Comparison of ENCODE assay signal across 1 cellular context in the genomic region with DNA sequence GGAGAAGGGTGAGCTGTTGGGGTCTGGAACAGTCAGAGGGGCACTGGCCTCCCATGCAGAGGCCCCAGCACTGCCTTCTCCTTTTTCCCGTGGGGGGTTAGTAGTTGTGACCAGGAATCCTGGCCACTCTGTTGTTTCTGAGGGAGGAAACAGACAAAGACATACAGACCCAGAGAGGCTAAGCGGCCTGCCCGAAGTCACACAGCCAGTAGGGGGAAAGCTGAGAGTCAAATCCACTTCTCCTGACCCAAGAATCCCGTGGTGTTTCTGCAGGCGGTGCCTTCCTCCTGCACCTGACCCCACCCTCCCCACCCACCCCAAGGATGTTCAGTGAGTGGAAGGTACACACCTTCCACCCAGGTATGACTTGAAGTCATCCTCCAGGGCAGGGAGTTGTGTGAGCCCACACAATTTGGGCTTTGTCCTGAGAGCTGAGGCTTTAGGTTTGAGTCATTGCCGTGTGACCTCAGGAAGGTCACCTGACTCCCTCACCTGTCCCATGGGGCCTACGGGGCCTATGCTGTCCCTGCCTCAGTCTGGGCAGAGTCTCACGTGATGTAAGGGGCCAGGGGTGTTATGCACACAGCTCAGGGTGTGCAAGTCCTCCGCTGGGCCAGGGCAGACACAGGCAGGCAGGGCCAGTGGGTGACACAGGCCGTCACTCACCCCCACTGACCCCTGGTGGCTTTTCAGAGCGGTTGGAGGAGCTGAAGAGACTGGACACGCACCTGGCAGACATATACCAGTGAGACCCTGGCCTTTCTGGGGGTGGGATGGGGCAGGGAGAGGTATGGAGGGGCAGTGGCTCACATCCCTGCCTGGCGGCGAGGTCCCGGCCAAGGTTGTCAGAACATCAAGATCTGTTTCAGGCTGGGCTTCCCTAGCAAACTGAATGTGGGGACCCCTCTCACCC.
TF ChIP-seq lines count a peak whose summit lies in the region.

No MANE protein-coding gene starts in this region.

TF ChIP-seq in HepG2, 621 proteins besides CTCF, POLR2A, EP300 and RAD21 (continued from another document and continues in another):
- TF ChIP-seq, protein P1, sequence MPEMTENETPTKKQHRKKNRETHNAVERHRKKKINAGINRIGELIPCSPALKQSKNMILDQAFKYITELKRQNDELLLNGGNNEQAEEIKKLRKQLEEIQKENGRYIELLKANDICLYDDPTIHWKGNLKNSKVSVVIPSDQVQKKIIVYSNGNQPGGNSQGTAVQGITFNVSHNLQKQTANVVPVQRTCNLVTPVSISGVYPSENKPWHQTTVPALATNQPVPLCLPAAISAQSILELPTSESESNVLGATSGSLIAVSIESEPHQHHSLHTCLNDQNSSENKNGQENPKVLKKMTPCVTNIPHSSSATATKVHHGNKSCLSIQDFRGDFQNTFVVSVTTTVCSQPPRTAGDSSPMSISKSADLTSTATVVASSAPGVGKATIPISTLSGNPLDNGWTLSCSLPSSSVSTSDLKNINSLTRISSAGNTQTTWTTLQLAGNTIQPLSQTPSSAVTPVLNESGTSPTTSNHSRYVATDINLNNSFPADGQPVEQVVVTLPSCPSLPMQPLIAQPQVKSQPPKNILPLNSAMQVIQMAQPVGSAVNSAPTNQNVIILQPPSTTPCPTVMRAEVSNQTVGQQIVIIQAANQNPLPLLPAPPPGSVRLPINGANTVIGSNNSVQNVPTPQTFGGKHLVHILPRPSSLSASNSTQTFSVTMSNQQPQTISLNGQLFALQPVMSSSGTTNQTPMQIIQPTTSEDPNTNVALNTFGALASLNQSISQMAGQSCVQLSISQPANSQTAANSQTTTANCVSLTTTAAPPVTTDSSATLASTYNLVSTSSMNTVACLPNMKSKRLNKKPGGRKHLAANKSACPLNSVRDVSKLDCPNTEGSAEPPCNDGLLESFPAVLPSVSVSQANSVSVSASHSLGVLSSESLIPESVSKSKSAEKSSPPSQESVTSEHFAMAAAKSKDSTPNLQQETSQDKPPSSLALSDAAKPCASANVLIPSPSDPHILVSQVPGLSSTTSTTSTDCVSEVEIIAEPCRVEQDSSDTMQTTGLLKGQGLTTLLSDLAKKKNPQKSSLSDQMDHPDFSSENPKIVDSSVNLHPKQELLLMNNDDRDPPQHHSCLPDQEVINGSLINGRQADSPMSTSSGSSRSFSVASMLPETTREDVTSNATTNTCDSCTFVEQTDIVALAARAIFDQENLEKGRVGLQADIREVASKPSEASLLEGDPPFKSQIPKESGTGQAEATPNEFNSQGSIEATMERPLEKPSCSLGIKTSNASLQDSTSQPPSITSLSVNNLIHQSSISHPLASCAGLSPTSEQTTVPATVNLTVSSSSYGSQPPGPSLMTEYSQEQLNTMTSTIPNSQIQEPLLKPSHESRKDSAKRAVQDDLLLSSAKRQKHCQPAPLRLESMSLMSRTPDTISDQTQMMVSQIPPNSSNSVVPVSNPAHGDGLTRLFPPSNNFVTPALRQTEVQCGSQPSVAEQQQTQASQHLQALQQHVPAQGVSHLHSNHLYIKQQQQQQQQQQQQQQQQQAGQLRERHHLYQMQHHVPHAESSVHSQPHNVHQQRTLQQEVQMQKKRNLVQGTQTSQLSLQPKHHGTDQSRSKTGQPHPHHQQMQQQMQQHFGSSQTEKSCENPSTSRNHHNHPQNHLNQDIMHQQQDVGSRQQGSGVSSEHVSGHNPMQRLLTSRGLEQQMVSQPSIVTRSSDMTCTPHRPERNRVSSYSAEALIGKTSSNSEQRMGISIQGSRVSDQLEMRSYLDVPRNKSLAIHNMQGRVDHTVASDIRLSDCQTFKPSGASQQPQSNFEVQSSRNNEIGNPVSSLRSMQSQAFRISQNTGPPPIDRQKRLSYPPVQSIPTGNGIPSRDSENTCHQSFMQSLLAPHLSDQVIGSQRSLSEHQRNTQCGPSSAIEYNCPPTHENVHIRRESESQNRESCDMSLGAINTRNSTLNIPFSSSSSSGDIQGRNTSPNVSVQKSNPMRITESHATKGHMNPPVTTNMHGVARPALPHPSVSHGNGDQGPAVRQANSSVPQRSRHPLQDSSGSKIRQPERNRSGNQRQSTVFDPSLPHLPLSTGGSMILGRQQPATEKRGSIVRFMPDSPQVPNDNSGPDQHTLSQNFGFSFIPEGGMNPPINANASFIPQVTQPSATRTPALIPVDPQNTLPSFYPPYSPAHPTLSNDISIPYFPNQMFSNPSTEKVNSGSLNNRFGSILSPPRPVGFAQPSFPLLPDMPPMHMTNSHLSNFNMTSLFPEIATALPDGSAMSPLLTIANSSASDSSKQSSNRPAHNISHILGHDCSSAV (CRISPR knock-in tag; IDR thresholded peaks at IDR 0.05; ENCODE audit: borderline replicate concordance): no peak
- no peak for TF ChIP-seq GATA4 (IDR thresholded peaks at IDR 0.05; ENCODE audit: borderline replicate concordance, low read depth)
- TF ChIP-seq, protein P2, sequence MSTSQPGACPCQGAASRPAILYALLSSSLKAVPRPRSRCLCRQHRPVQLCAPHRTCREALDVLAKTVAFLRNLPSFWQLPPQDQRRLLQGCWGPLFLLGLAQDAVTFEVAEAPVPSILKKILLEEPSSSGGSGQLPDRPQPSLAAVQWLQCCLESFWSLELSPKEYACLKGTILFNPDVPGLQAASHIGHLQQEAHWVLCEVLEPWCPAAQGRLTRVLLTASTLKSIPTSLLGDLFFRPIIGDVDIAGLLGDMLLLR (CRISPR knock-in tag; IDR thresholded peaks at IDR 0.05): no peak
- no peak for TF ChIP-seq NFIB (CRISPR knock-in tag; IDR thresholded peaks at IDR 0.05; ENCODE audit: borderline replicate concordance)
- TF ChIP-seq NKX3-1 (CRISPR knock-in tag; IDR thresholded peaks at IDR 0.05): no peak
- TF ChIP-seq STAT5B (CRISPR knock-in tag; IDR thresholded peaks at IDR 0.05): no peak
- TF ChIP-seq, protein P3, sequence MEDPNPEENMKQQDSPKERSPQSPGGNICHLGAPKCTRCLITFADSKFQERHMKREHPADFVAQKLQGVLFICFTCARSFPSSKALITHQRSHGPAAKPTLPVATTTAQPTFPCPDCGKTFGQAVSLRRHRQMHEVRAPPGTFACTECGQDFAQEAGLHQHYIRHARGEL (CRISPR knock-in tag; IDR thresholded peaks at IDR 0.05): no peak
- TF ChIP-seq SP140L (CRISPR knock-in tag; IDR thresholded peaks at IDR 0.05; ENCODE audit: borderline replicate concordance): no peak
- TF ChIP-seq ELF1 (CRISPR knock-in tag; IDR thresholded peaks at IDR 0.05): no peak
- TF ChIP-seq ZNF660 (CRISPR knock-in tag; IDR thresholded peaks at IDR 0.05; ENCODE audit: borderline replicate concordance, low read depth): no peak
- 0 out of 2 replicates have a peak, but pooled peaks have one; percentile 2 for TF ChIP-seq DMAP1 (CRISPR knock-in tag; IDR thresholded peaks at IDR 0.05)
- TF ChIP-seq SIX4 (CRISPR knock-in tag; IDR thresholded peaks at IDR 0.05): no peak
- TF ChIP-seq, protein P4, sequence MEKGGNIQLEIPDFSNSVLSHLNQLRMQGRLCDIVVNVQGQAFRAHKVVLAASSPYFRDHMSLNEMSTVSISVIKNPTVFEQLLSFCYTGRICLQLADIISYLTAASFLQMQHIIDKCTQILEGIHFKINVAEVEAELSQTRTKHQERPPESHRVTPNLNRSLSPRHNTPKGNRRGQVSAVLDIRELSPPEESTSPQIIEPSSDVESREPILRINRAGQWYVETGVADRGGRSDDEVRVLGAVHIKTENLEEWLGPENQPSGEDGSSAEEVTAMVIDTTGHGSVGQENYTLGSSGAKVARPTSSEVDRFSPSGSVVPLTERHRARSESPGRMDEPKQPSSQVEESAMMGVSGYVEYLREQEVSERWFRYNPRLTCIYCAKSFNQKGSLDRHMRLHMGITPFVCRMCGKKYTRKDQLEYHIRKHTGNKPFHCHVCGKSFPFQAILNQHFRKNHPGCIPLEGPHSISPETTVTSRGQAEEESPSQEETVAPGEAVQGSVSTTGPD (CRISPR knock-in tag; IDR thresholded peaks at IDR 0.05): no peak
- no peak for TF ChIP-seq MIER2 (CRISPR knock-in tag; IDR thresholded peaks at IDR 0.05)
- no peak for TF ChIP-seq HMGA1 (CRISPR knock-in tag; conservative IDR thresholded peaks at IDR 0.05)
- no peak for TF ChIP-seq ZNF777 (CRISPR knock-in tag; IDR thresholded peaks at IDR 0.05)
- no peak for TF ChIP-seq ARNT2 (CRISPR knock-in tag; IDR thresholded peaks at IDR 0.05; ENCODE audit: low read depth)
- no peak for TF ChIP-seq SP1 (IDR thresholded peaks at IDR 0.05)
- TF ChIP-seq SP1 (CRISPR knock-in tag; IDR thresholded peaks at IDR 0.05): no peak
- no peak for TF ChIP-seq ZEB1 (IDR thresholded peaks at IDR 0.05; ENCODE audit: insufficient replicate concordance, low read depth)
- TF ChIP-seq EEA1 (CRISPR knock-in tag; IDR thresholded peaks at IDR 0.05; ENCODE audit: borderline replicate concordance): no peak
- no peak for TF ChIP-seq SRY (CRISPR knock-in tag; IDR thresholded peaks at IDR 0.05)
- TF ChIP-seq ZNF749 (CRISPR knock-in tag; IDR thresholded peaks at IDR 0.05; ENCODE audit: borderline replicate concordance): no peak
- no peak for TF ChIP-seq ZNF766 (CRISPR knock-in tag; IDR thresholded peaks at IDR 0.05; ENCODE audit: borderline replicate concordance)
- TF ChIP-seq, protein P5, sequence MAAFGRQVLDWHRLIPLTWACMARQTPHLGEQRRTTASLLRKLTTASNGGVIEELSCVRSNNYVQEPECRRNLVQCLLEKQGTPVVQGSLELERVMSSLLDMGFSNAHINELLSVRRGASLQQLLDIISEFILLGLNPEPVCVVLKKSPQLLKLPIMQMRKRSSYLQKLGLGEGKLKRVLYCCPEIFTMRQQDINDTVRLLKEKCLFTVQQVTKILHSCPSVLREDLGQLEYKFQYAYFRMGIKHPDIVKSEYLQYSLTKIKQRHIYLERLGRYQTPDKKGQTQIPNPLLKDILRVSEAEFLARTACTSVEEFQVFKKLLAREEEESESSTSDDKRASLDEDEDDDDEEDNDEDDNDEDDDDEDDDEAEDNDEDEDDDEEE (CRISPR knock-in tag; IDR thresholded peaks at IDR 0.05): no peak
- TF ChIP-seq, protein P6, sequence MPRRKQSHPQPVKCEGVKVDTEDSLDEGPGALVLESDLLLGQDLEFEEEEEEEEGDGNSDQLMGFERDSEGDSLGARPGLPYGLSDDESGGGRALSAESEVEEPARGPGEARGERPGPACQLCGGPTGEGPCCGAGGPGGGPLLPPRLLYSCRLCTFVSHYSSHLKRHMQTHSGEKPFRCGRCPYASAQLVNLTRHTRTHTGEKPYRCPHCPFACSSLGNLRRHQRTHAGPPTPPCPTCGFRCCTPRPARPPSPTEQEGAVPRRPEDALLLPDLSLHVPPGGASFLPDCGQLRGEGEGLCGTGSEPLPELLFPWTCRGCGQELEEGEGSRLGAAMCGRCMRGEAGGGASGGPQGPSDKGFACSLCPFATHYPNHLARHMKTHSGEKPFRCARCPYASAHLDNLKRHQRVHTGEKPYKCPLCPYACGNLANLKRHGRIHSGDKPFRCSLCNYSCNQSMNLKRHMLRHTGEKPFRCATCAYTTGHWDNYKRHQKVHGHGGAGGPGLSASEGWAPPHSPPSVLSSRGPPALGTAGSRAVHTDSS (CRISPR knock-in tag; conservative IDR thresholded peaks at IDR 0.05): no peak
- peak; percentile 47; the same call in 1 of the 2 replicates for TF ChIP-seq GABPB1 (CRISPR knock-in tag; IDR thresholded peaks at IDR 0.05)
- no peak for TF ChIP-seq RORA (CRISPR knock-in tag; IDR thresholded peaks at IDR 0.05)
- TF ChIP-seq, protein P7, sequence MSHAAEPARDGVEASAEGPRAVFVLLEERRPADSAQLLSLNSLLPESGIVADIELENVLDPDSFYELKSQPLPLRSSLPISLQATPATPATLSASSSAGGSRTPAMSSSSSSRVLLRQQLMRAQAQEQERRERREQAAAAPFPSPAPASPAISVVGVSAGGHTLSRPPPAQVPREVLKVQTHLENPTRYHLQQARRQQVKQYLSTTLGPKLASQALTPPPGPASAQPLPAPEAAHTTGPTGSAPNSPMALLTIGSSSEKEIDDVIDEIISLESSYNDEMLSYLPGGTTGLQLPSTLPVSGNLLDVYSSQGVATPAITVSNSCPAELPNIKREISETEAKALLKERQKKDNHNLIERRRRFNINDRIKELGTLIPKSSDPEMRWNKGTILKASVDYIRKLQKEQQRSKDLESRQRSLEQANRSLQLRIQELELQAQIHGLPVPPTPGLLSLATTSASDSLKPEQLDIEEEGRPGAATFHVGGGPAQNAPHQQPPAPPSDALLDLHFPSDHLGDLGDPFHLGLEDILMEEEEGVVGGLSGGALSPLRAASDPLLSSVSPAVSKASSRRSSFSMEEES (CRISPR knock-in tag; IDR thresholded peaks at IDR 0.05): peak; percentile 93
- TF ChIP-seq, protein P8, sequence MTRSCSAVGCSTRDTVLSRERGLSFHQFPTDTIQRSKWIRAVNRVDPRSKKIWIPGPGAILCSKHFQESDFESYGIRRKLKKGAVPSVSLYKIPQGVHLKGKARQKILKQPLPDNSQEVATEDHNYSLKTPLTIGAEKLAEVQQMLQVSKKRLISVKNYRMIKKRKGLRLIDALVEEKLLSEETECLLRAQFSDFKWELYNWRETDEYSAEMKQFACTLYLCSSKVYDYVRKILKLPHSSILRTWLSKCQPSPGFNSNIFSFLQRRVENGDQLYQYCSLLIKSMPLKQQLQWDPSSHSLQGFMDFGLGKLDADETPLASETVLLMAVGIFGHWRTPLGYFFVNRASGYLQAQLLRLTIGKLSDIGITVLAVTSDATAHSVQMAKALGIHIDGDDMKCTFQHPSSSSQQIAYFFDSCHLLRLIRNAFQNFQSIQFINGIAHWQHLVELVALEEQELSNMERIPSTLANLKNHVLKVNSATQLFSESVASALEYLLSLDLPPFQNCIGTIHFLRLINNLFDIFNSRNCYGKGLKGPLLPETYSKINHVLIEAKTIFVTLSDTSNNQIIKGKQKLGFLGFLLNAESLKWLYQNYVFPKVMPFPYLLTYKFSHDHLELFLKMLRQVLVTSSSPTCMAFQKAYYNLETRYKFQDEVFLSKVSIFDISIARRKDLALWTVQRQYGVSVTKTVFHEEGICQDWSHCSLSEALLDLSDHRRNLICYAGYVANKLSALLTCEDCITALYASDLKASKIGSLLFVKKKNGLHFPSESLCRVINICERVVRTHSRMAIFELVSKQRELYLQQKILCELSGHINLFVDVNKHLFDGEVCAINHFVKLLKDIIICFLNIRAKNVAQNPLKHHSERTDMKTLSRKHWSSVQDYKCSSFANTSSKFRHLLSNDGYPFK (CRISPR knock-in tag; IDR thresholded peaks at IDR 0.05; ENCODE audit: borderline replicate concordance): no peak
- TF ChIP-seq, protein P9, sequence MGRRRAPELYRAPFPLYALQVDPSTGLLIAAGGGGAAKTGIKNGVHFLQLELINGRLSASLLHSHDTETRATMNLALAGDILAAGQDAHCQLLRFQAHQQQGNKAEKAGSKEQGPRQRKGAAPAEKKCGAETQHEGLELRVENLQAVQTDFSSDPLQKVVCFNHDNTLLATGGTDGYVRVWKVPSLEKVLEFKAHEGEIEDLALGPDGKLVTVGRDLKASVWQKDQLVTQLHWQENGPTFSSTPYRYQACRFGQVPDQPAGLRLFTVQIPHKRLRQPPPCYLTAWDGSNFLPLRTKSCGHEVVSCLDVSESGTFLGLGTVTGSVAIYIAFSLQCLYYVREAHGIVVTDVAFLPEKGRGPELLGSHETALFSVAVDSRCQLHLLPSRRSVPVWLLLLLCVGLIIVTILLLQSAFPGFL (CRISPR knock-in tag; IDR thresholded peaks at IDR 0.05): no peak
- no peak for TF ChIP-seq CREB1 (IDR thresholded peaks at IDR 0.05)
- TF ChIP-seq CREB1 (CRISPR knock-in tag; IDR thresholded peaks at IDR 0.05): no peak
- TF ChIP-seq, protein P10, sequence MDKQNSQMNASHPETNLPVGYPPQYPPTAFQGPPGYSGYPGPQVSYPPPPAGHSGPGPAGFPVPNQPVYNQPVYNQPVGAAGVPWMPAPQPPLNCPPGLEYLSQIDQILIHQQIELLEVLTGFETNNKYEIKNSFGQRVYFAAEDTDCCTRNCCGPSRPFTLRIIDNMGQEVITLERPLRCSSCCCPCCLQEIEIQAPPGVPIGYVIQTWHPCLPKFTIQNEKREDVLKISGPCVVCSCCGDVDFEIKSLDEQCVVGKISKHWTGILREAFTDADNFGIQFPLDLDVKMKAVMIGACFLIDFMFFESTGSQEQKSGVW (CRISPR knock-in tag; IDR thresholded peaks at IDR 0.05; ENCODE audit: borderline replicate concordance): no peak
- TF ChIP-seq CHD2 (IDR thresholded peaks at IDR 0.05; ENCODE audit: low read depth, low read length): no peak
- TF ChIP-seq PITX1 (CRISPR knock-in tag; IDR thresholded peaks at IDR 0.05): no peak
- TF ChIP-seq ISX (CRISPR knock-in tag; conservative IDR thresholded peaks at IDR 0.05): no peak
- TF ChIP-seq ZNF350 (CRISPR knock-in tag; IDR thresholded peaks at IDR 0.05; ENCODE audit: borderline replicate concordance, low read depth): no peak
- no peak for TF ChIP-seq ZNF484 (CRISPR knock-in tag; IDR thresholded peaks at IDR 0.05; ENCODE audit: borderline replicate concordance, low read depth)
